ENCODE assay signal across 1 cellular context in genomic region chr5:72556351-72557146, GRCh38.
A peak's percentile ranks its signal among the peaks of the same experiment; 100 is the strongest.
TF ChIP-seq lines count a peak whose summit lies in the region.

No MANE protein-coding gene starts in this region.

TF ChIP-seq in WTC11, 78 proteins besides CTCF, POLR2A, EP300 and RAD21 (continued from another document and continues in another):
- TF ChIP-seq ARID4B (CRISPR knock-in tag; IDR thresholded peaks at IDR 0.05; ENCODE audit: borderline replicate concordance) = peak; percentile 77; the same call in 1 of the 2 replicates
- TF ChIP-seq GRHL2 (CRISPR knock-in tag; IDR thresholded peaks at IDR 0.05; ENCODE audit: insufficient replicate concordance, severe bottlenecking) = no peak
- TF ChIP-seq ELF4 (CRISPR knock-in tag; IDR thresholded peaks at IDR 0.05; ENCODE audit: low read depth) = no peak
- TF ChIP-seq USF1 (CRISPR knock-in tag; IDR thresholded peaks at IDR 0.05) = peak; percentile 48; the same call in 1 of the 2 replicates
- TF ChIP-seq NR1H2 (CRISPR knock-in tag; IDR thresholded peaks at IDR 0.05) = no peak
- TF ChIP-seq ATF2 (CRISPR knock-in tag; IDR thresholded peaks at IDR 0.05; ENCODE audit: borderline replicate concordance, low read depth) = no peak
- TF ChIP-seq CBFB (CRISPR knock-in tag; IDR thresholded peaks at IDR 0.05; ENCODE audit: low read depth) = no peak
- no peak for TF ChIP-seq ZBTB21 (CRISPR knock-in tag; IDR thresholded peaks at IDR 0.05; ENCODE audit: borderline replicate concordance)
- TF ChIP-seq CDX4 (CRISPR knock-in tag; IDR thresholded peaks at IDR 0.05; ENCODE audit: borderline replicate concordance) = no peak
- TF ChIP-seq E2F5 (CRISPR knock-in tag; IDR thresholded peaks at IDR 0.05) = no peak
- TF ChIP-seq SMAD3 (CRISPR knock-in tag; IDR thresholded peaks at IDR 0.05; ENCODE audit: borderline replicate concordance) = no peak
- TF ChIP-seq GABPB1 (CRISPR knock-in tag; IDR thresholded peaks at IDR 0.05) = no peak
- no peak for TF ChIP-seq TEAD1 (CRISPR knock-in tag; IDR thresholded peaks at IDR 0.05)
- peak; percentile 78 for TF ChIP-seq HMGXB4 (CRISPR knock-in tag; IDR thresholded peaks at IDR 0.05)
- TF ChIP-seq ZNF138 (CRISPR knock-in tag; conservative IDR thresholded peaks at IDR 0.05) = no peak
- TF ChIP-seq ATF1 (CRISPR knock-in tag; IDR thresholded peaks at IDR 0.05) = no peak
- no peak for TF ChIP-seq KAT7 (CRISPR knock-in tag; IDR thresholded peaks at IDR 0.05; ENCODE audit: borderline replicate concordance)
- TF ChIP-seq ZNF396 (CRISPR knock-in tag; IDR thresholded peaks at IDR 0.05; ENCODE audit: borderline replicate concordance) = no peak
- TF ChIP-seq GTF2I (CRISPR knock-in tag; conservative IDR thresholded peaks at IDR 0.05) = no peak
- TF ChIP-seq NFE2L1 (CRISPR knock-in tag; IDR thresholded peaks at IDR 0.05) = 0 out of 2 replicates have a peak, but pooled peaks have one; percentile 16
- TF ChIP-seq USF2 (CRISPR knock-in tag; IDR thresholded peaks at IDR 0.05) = 0 out of 2 replicates have a peak, but pooled peaks have one; percentile 10
- 0 out of 2 replicates have a peak, but pooled peaks have one; percentile 34 for TF ChIP-seq SP1 (CRISPR knock-in tag; conservative IDR thresholded peaks at IDR 0.05)
- no peak for TF ChIP-seq AFF4 (CRISPR knock-in tag; IDR thresholded peaks at IDR 0.05; ENCODE audit: borderline replicate concordance)
- no peak for TF ChIP-seq IRF2 (CRISPR knock-in tag; IDR thresholded peaks at IDR 0.05; ENCODE audit: borderline replicate concordance, low read depth)
- no peak for TF ChIP-seq TP53 (CRISPR knock-in tag; IDR thresholded peaks at IDR 0.05)
- no peak for TF ChIP-seq NR3C1 (CRISPR knock-in tag; conservative IDR thresholded peaks at IDR 0.05; ENCODE audit: low read depth)
- no peak for TF ChIP-seq SMAD4 (CRISPR knock-in tag; IDR thresholded peaks at IDR 0.05)
- no peak for TF ChIP-seq TEAD4 (CRISPR knock-in tag; IDR thresholded peaks at IDR 0.05)
- no peak for TF ChIP-seq ZNF512 (CRISPR knock-in tag; IDR thresholded peaks at IDR 0.05; ENCODE audit: borderline replicate concordance)
- no peak for TF ChIP-seq ZNF532 (CRISPR knock-in tag; IDR thresholded peaks at IDR 0.05; ENCODE audit: borderline replicate concordance)
- TF ChIP-seq PRRX2 (CRISPR knock-in tag; IDR thresholded peaks at IDR 0.05) = no peak
- TF ChIP-seq ZNF121 (CRISPR knock-in tag; IDR thresholded peaks at IDR 0.05) = no peak
- TF ChIP-seq NFYB (CRISPR knock-in tag; conservative IDR thresholded peaks at IDR 0.05; ENCODE audit: low read depth) = no peak
- TF ChIP-seq TCF7 (CRISPR knock-in tag; IDR thresholded peaks at IDR 0.05; ENCODE audit: low read depth) = no peak
- TF ChIP-seq NR2C2 (CRISPR knock-in tag; IDR thresholded peaks at IDR 0.05) = no peak
- TF ChIP-seq E2F1 (CRISPR knock-in tag; IDR thresholded peaks at IDR 0.05) = no peak
